7 cellular contexts compared by ENCODE assay signal in the genomic region with DNA sequence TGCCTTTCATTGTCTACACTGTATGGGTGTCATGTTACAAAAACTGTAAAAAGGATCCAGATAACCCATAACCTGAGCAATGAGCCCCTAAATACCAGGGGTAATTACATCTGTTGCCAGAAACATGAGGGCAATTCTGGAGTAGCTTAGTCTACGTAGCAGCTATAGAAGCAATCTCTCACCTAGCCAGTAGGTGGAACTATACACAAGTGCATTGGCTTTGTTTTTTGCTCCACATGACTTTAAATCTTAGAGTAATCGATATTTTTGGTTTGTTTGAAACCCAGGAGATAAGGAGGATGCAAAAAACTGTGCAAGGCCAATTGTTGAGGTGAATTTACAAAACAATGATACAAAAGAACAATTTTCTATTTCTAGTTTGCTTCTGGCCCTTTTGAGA. TPM values are rescaled to one million over a fixed set of nuclear protein-coding genes. Genes with fewer than 3 reads are reported as not detected.
A peak's percentile ranks its signal among the peaks of the same experiment; 100 is the strongest.
DNase-seq lines count a peak whose midpoint lies in the region; ATAC-seq and TF ChIP-seq lines count a peak whose summit lies in the region.

No MANE protein-coding gene starts in this region.

- no peak overlapping the region for H4K8ac ChIP-seq in mesenchymal stem cell (ENCODE audit: low read length)

- no peak overlapping the region for H3K4me3 Mint-ChIP-seq in chondrocyte (ENCODE audit: unreplicated experiment)
- no peak overlapping the region for H3K4me3 Mint-ChIP-seq in stimulated activated memory B cell treated with anti-CD40 and anti-IgM and Interleukin-4, amounts not matched to agents 10 μg/mL and 1 μg/mL and 100 μg/mL, for 72 hours

- no peaks in the 10 kb centered on the region for H3K9me3 ChIP-seq in mesenchymal stem cell (ENCODE audit: control insufficient read depth, low read length)

- H4K91ac ChIP-seq in mesenchymal stem cell (ENCODE audit: low read length), result no peak overlapping the region

- H2AFZ ChIP-seq in mesenchymal stem cell (ENCODE audit: low read depth, low read length), result no peak overlapping the region

- peak; percentile 71 for ATAC-seq in GM21723 (IDR thresholded peaks at IDR 0.05; ENCODE audit: unreplicated experiment)
- no peak for ATAC-seq in stimulated activated memory B cell treated with anti-CD40 and anti-IgM and Interleukin-4, amounts not matched to agents 10 μg/mL and 1 μg/mL and 100 μg/mL, for 72 hours

- H3K36me3 ChIP-seq in mesenchymal stem cell (ENCODE audit: control insufficient read depth in 1 of 2, insufficient read depth in 2 of 2, low read depth in 1 of 2, low read length in 2 of 2), result peaks cover 0 to 3% of the 10 kb centered on the region in 2 experiments

- H3K36me3 Mint-ChIP-seq in chondrocyte (ENCODE audit: low read depth), result peaks cover 5% of the 10 kb centered on the region
- H3K36me3 Mint-ChIP-seq in stimulated activated memory B cell treated with anti-CD40 and anti-IgM and Interleukin-4, amounts not matched to agents 10 μg/mL and 1 μg/mL and 100 μg/mL, for 72 hours, result peaks cover 11% of the 10 kb centered on the region

- no peak overlapping the region for H3K27ac Mint-ChIP-seq in chondrocyte (ENCODE audit: unreplicated experiment)
- H3K27ac Mint-ChIP-seq in stimulated activated memory B cell treated with anti-CD40 and anti-IgM and Interleukin-4, amounts not matched to agents 10 μg/mL and 1 μg/mL and 100 μg/mL, for 72 hours, result no peak overlapping the region

- H2AK5ac ChIP-seq in mesenchymal stem cell (ENCODE audit: low read length, severe bottlenecking), result no peak overlapping the region

- H3K9ac ChIP-seq in mesenchymal stem cell (ENCODE audit: low read length), result peak overlapping the region; percentile 3

- peaks cover 3% of the 10 kb centered on the region for H3K4me1 ChIP-seq in mesenchymal stem cell (ENCODE audit: control insufficient read depth, insufficient read depth, low read depth, low read length)

- H3K4me2 ChIP-seq in mesenchymal stem cell (ENCODE audit: low read length, poor library complexity, severe bottlenecking), result no peak overlapping the region

- peaks cover 0 to 3% of the 10 kb centered on the region in 2 experiments for H3K27me3 ChIP-seq in mesenchymal stem cell (ENCODE audit: control insufficient read depth in 1 of 2, insufficient read depth in 1 of 2, low read length in 2 of 2)

- H3K18ac ChIP-seq in mesenchymal stem cell (ENCODE audit: low read depth in 1 of 2, low read length in 2 of 2), result no peak overlapping the region

- no CpG with 5 or more reads among the region's 2 CpGs for WGBS in mesenchymal stem cell

- no peak overlapping the region for H2BK120ac ChIP-seq in mesenchymal stem cell (ENCODE audit: low read depth, low read length)

- H3K27ac ChIP-seq in mesenchymal stem cell (ENCODE audit: low read length, poor library complexity, severe bottlenecking), result no peak overlapping the region

- H2BK12ac ChIP-seq in mesenchymal stem cell (ENCODE audit: low read length in 2 of 2), result no peak overlapping the region

- H3K23ac ChIP-seq in mesenchymal stem cell (ENCODE audit: low read length in 2 of 2), result no peak overlapping the region

- no peaks in the 10 kb centered on the region for H3K9me3 Mint-ChIP-seq in chondrocyte (ENCODE audit: low read depth)
- no peaks in the 10 kb centered on the region for H3K9me3 Mint-ChIP-seq in stimulated activated memory B cell treated with anti-CD40 and anti-IgM and Interleukin-4, amounts not matched to agents 10 μg/mL and 1 μg/mL and 100 μg/mL, for 72 hours

- no peaks in the 10 kb centered on the region for H3K27me3 Mint-ChIP-seq in chondrocyte (ENCODE audit: low read depth)
- no peaks in the 10 kb centered on the region for H3K27me3 Mint-ChIP-seq in stimulated activated memory B cell treated with anti-CD40 and anti-IgM and Interleukin-4, amounts not matched to agents 10 μg/mL and 1 μg/mL and 100 μg/mL, for 72 hours

- H2BK5ac ChIP-seq in mesenchymal stem cell (ENCODE audit: low read depth, low read length, poor library complexity, severe bottlenecking), result no peak overlapping the region

- no peak overlapping the region for H2BK15ac ChIP-seq in mesenchymal stem cell (ENCODE audit: low read depth, poor library complexity, severe bottlenecking)

- peaks cover 22% of the 10 kb centered on the region for H3K4me1 Mint-ChIP-seq in chondrocyte (ENCODE audit: low read depth)
- peaks cover 4% of the 10 kb centered on the region for H3K4me1 Mint-ChIP-seq in stimulated activated memory B cell treated with anti-CD40 and anti-IgM and Interleukin-4, amounts not matched to agents 10 μg/mL and 1 μg/mL and 100 μg/mL, for 72 hours

- peak; percentile 32 for DNase-seq in EH (ENCODE audit: low read depth)
- DNase-seq in NCI-H2227 (lab: John Stamatoyannopoulos, UW; ENCODE audit: unreplicated experiment), result peak; percentile 49
- no peak for DNase-seq in chondrocyte (ENCODE audit: low spot score)
- peak; percentile 46 for DNase-seq in mesenchymal stem cell
- no peak for DNase-seq in stimulated activated CD4-positive, alpha-beta T cell treated with anti-CD3 and anti-CD28 coated beads, Interleukin-15, amount 100 ng/mL, for 24 hours

- peaks cover 2% of the 10 kb centered on the region for H3K79me1 ChIP-seq in mesenchymal stem cell (replicated peaks; ENCODE audit: low read length, poor library complexity, severe bottlenecking)

- peak; percentile 86 for TF ChIP-seq CTCF in chondrocyte (IDR thresholded peaks at IDR 0.05)

- no peak overlapping the region for H3K4ac ChIP-seq in mesenchymal stem cell (ENCODE audit: low read depth in 1 of 2, low read length in 2 of 2)

- H3K4me3 ChIP-seq in mesenchymal stem cell (ENCODE audit: insufficient read depth in 1 of 2, low read depth in 1 of 2, low read length in 2 of 2), result no peak overlapping the region

- H3K14ac ChIP-seq in mesenchymal stem cell (ENCODE audit: low read length in 2 of 2), result no peak overlapping the region

RNA-seq across cellular contexts. Expression of a gene that starts 57.5 kb away (rescaled TPM):
- total RNA-seq in chondrocyte, result not detected in 3 replicates
- polyA plus RNA-seq in mesenchymal stem cell (2013, experiment 1 of 2), result not detected
- not detected for polyA plus RNA-seq in mesenchymal stem cell (2013, experiment 2 of 2)

Comparison
In these comparisons a context has a peak if more than half of its experiments do, and no peak if none do; other contexts are left out.
1. DNase-seq: peak in EH (single experiment), NCI-H2227 (single experiment) and mesenchymal stem cell (single experiment); none in chondrocyte (single experiment) and stimulated activated CD4-positive, alpha-beta T cell treated with anti-CD3 and anti-CD28 coated beads, Interleukin-15, amount 100 ng/mL, for 24 hours (single experiment).